Comparison of ENCODE assay signal across 1 cellular context in the genomic region with DNA sequence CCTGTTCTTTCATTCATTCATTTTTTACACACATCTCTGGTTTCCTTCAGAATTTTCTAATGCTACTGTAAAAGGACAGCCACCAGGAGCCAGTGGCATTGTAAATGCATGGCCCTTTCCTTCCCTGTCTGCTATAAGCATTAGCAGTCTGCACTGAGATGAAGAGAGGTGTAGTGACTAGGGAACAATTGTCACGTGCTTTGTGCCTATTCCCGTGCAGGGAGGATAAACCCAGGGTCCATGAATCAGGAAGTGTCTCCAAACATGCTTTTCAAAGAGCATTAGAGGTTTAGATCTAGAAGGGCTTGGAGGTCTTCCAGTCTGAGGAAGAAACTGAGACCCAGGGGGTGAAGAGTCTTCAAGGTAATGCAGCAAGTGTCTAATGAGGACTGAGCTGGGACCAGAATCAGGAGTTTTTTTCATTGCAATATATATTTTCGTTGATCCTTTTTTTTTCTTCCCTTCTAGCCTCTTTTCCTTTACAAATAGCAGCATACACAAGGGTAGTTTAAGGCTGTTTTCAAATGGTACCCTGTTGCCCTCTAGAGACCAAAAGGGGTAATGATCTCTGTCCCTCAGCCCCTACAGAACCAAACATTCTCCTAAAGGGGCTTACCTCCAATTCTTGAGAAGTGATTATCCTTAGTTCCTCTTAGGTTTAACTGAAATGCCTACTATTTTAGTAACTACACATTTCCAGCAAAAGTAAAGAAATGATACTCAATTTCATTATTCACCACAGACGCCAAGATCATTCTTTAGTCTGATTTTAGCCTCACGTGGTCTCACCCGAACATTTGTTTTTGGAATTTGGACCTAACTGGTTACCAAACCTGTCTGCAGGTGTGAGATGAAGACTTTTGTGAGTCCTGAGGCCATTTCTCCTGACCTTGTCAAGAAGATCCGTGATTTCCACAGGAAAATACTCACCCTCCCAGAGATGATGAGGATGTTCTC.
TF ChIP-seq lines count a peak whose summit lies in the region.

No MANE protein-coding gene starts in this region.

TF ChIP-seq in HepG2, 621 proteins besides CTCF, POLR2A, EP300 and RAD21 (continued from another document and continues in another):
- TF ChIP-seq, protein P1, sequence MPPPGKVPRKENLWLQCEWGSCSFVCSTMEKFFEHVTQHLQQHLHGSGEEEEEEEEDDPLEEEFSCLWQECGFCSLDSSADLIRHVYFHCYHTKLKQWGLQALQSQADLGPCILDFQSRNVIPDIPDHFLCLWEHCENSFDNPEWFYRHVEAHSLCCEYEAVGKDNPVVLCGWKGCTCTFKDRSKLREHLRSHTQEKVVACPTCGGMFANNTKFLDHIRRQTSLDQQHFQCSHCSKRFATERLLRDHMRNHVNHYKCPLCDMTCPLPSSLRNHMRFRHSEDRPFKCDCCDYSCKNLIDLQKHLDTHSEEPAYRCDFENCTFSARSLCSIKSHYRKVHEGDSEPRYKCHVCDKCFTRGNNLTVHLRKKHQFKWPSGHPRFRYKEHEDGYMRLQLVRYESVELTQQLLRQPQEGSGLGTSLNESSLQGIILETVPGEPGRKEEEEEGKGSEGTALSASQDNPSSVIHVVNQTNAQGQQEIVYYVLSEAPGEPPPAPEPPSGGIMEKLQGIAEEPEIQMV (CRISPR knock-in tag; IDR thresholded peaks at IDR 0.05; ENCODE audit: low read depth): no peak
- TF ChIP-seq TP53 (CRISPR knock-in tag; conservative IDR thresholded peaks at IDR 0.05) (no peak), KLF16 (CRISPR knock-in tag; IDR thresholded peaks at IDR 0.05) (0 out of 4 replicates have a peak, but pooled peaks of 1 of the 2 experiments have one; percentile 34), SMAD3 (CRISPR knock-in tag; IDR thresholded peaks at IDR 0.05) (peak; percentile 55; the same call in 1 of the 2 replicates), ADNP (CRISPR knock-in tag; IDR thresholded peaks at IDR 0.05) (no peak), ZNF780A (CRISPR knock-in tag; IDR thresholded peaks at IDR 0.05) (0 out of 2 replicates have a peak, but pooled peaks have one; percentile 51), TGIF2 (CRISPR knock-in tag; IDR thresholded peaks at IDR 0.05) (0 out of 2 replicates have a peak, but pooled peaks have one; percentile 41), HOXA9 (CRISPR knock-in tag; IDR thresholded peaks at IDR 0.05; ENCODE audit: borderline replicate concordance) (no peak), ZC3H13 (CRISPR knock-in tag; IDR thresholded peaks at IDR 0.05) (peak; percentile 35; the same call in 1 of the 2 replicates), TAF1 (CRISPR knock-in tag; IDR thresholded peaks at IDR 0.05) (no peak), STAG1 (CRISPR knock-in tag; IDR thresholded peaks at IDR 0.05) (peak; percentile 89), THAP11 (CRISPR knock-in tag; IDR thresholded peaks at IDR 0.05) (0 out of 2 replicates have a peak, but pooled peaks have one; percentile 37), ELF3 (CRISPR knock-in tag; IDR thresholded peaks at IDR 0.05) (peak; percentile 35; the same call in 1 of the 2 replicates), RXRB (CRISPR knock-in tag; IDR thresholded peaks at IDR 0.05; ENCODE audit: borderline replicate concordance) (0 out of 2 replicates have a peak, but pooled peaks have one; percentile 30), HHEX (CRISPR knock-in tag; IDR thresholded peaks at IDR 0.05) (no peak), ZNF556 (CRISPR knock-in tag; IDR thresholded peaks at IDR 0.05; ENCODE audit: borderline replicate concordance) (peak; percentile 19; the same call in 1 of the 2 replicates), REPIN1 (CRISPR knock-in tag; IDR thresholded peaks at IDR 0.05; ENCODE audit: borderline replicate concordance, low read depth) (peak; percentile 23; the same call in 1 of the 2 replicates), ZNF781 (CRISPR knock-in tag; IDR thresholded peaks at IDR 0.05; ENCODE audit: borderline replicate concordance, not compliant biosample characterization) (no peak), SSRP1 (CRISPR knock-in tag; IDR thresholded peaks at IDR 0.05) (0 out of 2 replicates have a peak, but pooled peaks have one; percentile 63), RBFOX2 (IDR thresholded peaks at IDR 0.05; ENCODE audit: low read depth, low read length) (0 out of 2 replicates have a peak, but pooled peaks have one; percentile 31), KDM3A (CRISPR knock-in tag; IDR thresholded peaks at IDR 0.05; ENCODE audit: low read depth) (0 out of 2 replicates have a peak, but pooled peaks have one; percentile 42), CREB1 (IDR thresholded peaks at IDR 0.05) (no peak), CREB1 (CRISPR knock-in tag; IDR thresholded peaks at IDR 0.05) (no peak)
- TF ChIP-seq, protein P2, sequence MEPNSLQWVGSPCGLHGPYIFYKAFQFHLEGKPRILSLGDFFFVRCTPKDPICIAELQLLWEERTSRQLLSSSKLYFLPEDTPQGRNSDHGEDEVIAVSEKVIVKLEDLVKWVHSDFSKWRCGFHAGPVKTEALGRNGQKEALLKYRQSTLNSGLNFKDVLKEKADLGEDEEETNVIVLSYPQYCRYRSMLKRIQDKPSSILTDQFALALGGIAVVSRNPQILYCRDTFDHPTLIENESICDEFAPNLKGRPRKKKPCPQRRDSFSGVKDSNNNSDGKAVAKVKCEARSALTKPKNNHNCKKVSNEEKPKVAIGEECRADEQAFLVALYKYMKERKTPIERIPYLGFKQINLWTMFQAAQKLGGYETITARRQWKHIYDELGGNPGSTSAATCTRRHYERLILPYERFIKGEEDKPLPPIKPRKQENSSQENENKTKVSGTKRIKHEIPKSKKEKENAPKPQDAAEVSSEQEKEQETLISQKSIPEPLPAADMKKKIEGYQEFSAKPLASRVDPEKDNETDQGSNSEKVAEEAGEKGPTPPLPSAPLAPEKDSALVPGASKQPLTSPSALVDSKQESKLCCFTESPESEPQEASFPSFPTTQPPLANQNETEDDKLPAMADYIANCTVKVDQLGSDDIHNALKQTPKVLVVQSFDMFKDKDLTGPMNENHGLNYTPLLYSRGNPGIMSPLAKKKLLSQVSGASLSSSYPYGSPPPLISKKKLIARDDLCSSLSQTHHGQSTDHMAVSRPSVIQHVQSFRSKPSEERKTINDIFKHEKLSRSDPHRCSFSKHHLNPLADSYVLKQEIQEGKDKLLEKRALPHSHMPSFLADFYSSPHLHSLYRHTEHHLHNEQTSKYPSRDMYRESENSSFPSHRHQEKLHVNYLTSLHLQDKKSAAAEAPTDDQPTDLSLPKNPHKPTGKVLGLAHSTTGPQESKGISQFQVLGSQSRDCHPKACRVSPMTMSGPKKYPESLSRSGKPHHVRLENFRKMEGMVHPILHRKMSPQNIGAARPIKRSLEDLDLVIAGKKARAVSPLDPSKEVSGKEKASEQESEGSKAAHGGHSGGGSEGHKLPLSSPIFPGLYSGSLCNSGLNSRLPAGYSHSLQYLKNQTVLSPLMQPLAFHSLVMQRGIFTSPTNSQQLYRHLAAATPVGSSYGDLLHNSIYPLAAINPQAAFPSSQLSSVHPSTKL (CRISPR knock-in tag; IDR thresholded peaks at IDR 0.05): peak; percentile 34; the same call in 1 of the 2 replicates
- TF ChIP-seq, protein P3, sequence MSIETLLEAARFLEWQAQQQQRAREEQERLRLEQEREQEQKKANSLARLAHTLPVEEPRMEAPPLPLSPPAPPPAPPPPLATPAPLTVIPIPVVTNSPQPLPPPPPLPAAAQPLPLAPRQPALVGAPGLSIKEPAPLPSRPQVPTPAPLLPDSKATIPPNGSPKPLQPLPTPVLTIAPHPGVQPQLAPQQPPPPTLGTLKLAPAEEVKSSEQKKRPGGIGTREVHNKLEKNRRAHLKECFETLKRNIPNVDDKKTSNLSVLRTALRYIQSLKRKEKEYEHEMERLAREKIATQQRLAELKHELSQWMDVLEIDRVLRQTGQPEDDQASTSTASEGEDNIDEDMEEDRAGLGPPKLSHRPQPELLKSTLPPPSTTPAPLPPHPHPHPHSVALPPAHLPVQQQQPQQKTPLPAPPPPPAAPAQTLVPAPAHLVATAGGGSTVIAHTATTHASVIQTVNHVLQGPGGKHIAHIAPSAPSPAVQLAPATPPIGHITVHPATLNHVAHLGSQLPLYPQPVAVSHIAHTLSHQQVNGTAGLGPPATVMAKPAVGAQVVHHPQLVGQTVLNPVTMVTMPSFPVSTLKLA (IDR thresholded peaks at IDR 0.05): 0 out of 2 replicates have a peak, but pooled peaks have one; percentile 6
- TF ChIP-seq, protein P4, sequence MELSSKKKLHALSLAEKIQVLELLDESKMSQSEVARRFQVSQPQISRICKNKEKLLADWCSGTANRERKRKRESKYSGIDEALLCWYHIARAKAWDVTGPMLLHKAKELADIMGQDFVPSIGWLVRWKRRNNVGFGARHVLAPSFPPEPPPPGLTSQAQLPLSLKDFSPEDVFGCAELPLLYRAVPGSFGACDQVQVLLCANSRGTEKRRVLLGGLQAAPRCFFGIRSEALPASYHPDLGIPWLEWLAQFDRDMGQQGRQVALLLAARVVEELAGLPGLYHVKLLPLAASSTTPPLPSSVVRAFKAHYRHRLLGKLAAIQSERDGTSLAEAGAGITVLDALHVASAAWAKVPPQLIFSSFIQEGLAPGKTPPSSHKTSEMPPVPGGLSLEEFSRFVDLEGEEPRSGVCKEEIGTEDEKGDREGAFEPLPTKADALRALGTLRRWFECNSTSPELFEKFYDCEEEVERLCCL (CRISPR knock-in tag; IDR thresholded peaks at IDR 0.05; ENCODE audit: borderline replicate concordance): no peak
- TF ChIP-seq, protein P5, sequence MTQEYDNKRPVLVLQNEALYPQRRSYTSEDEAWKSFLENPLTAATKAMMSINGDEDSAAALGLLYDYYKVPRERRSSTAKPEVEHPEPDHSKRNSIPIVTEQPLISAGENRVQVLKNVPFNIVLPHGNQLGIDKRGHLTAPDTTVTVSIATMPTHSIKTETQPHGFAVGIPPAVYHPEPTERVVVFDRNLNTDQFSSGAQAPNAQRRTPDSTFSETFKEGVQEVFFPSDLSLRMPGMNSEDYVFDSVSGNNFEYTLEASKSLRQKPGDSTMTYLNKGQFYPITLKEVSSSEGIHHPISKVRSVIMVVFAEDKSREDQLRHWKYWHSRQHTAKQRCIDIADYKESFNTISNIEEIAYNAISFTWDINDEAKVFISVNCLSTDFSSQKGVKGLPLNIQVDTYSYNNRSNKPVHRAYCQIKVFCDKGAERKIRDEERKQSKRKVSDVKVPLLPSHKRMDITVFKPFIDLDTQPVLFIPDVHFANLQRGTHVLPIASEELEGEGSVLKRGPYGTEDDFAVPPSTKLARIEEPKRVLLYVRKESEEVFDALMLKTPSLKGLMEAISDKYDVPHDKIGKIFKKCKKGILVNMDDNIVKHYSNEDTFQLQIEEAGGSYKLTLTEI (CRISPR knock-in tag; conservative IDR thresholded peaks at IDR 0.05): no peak
- TF ChIP-seq, protein P6, sequence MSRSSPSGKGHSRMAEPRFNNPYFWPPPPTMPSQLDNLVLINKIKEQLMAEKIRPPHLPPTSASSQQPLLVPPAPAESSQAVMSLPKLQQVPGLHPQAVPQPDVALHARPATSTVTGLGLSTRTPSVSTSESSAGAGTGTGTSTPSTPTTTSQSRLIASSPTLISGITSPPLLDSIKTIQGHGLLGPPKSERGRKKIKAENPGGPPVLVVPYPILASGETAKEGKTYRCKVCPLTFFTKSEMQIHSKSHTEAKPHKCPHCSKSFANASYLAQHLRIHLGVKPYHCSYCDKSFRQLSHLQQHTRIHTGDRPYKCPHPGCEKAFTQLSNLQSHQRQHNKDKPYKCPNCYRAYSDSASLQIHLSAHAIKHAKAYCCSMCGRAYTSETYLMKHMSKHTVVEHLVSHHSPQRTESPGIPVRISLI (CRISPR knock-in tag; IDR thresholded peaks at IDR 0.05; ENCODE audit: borderline replicate concordance): peak; percentile 24; the same call in 1 of the 2 replicates
- TF ChIP-seq, protein P7, sequence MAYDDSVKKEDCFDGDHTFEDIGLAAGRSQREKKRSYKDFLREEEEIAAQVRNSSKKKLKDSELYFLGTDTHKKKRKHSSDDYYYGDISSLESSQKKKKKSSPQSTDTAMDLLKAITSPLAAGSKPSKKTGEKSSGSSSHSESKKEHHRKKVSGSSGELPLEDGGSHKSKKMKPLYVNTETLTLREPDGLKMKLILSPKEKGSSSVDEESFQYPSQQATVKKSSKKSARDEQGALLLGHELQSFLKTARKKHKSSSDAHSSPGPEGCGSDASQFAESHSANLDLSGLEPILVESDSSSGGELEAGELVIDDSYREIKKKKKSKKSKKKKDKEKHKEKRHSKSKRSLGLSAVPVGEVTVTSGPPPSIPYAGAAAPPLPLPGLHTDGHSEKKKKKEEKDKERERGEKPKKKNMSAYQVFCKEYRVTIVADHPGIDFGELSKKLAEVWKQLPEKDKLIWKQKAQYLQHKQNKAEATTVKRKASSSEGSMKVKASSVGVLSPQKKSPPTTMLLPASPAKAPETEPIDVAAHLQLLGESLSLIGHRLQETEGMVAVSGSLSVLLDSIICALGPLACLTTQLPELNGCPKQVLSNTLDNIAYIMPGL (CRISPR knock-in tag; IDR thresholded peaks at IDR 0.05; ENCODE audit: borderline replicate concordance in 1 of 2, low read depth in 1 of 2): peak in 1 of 2 experiments; percentile 80; a peak in 2 of 4 replicates
- TF ChIP-seq, protein P8, sequence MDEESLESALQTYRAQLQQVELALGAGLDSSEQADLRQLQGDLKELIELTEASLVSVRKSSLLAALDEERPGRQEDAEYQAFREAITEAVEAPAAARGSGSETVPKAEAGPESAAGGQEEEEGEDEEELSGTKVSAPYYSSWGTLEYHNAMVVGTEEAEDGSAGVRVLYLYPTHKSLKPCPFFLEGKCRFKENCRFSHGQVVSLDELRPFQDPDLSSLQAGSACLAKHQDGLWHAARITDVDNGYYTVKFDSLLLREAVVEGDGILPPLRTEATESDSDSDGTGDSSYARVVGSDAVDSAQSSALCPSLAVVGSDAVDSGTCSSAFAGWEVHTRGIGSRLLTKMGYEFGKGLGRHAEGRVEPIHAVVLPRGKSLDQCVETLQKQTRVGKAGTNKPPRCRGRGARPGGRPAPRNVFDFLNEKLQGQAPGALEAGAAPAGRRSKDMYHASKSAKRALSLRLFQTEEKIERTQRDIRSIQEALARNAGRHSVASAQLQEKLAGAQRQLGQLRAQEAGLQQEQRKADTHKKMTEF (CRISPR knock-in tag; IDR thresholded peaks at IDR 0.05): 0 out of 2 replicates have a peak, but pooled peaks have one; percentile 48
- TF ChIP-seq, protein P9, sequence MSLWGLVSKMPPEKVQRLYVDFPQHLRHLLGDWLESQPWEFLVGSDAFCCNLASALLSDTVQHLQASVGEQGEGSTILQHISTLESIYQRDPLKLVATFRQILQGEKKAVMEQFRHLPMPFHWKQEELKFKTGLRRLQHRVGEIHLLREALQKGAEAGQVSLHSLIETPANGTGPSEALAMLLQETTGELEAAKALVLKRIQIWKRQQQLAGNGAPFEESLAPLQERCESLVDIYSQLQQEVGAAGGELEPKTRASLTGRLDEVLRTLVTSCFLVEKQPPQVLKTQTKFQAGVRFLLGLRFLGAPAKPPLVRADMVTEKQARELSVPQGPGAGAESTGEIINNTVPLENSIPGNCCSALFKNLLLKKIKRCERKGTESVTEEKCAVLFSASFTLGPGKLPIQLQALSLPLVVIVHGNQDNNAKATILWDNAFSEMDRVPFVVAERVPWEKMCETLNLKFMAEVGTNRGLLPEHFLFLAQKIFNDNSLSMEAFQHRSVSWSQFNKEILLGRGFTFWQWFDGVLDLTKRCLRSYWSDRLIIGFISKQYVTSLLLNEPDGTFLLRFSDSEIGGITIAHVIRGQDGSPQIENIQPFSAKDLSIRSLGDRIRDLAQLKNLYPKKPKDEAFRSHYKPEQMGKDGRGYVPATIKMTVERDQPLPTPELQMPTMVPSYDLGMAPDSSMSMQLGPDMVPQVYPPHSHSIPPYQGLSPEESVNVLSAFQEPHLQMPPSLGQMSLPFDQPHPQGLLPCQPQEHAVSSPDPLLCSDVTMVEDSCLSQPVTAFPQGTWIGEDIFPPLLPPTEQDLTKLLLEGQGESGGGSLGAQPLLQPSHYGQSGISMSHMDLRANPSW (CRISPR knock-in tag; IDR thresholded peaks at IDR 0.05; ENCODE audit: borderline replicate concordance): 0 out of 2 replicates have a peak, but pooled peaks have one; percentile 42
